1 cellular context compared by ENCODE assay signal in genomic region chr16:22030087-22030812, GRCh38.
TF ChIP-seq lines count a peak whose summit lies in the region.

No MANE protein-coding gene starts in this region.

TF ChIP-seq in HepG2, 621 proteins besides CTCF, POLR2A, EP300 and RAD21 (continued from another document):
- TF ChIP-seq PAXIP1 (CRISPR knock-in tag; conservative IDR thresholded peaks at IDR 0.05) (peak; percentile 29), SP140L (CRISPR knock-in tag; IDR thresholded peaks at IDR 0.05; ENCODE audit: borderline replicate concordance) (0 out of 2 replicates have a peak, but pooled peaks have one; percentile 24), ZMYM4 (CRISPR knock-in tag; IDR thresholded peaks at IDR 0.05) (peak; percentile 18; the same call in 1 of the 2 replicates), SAP130 (CRISPR knock-in tag; IDR thresholded peaks at IDR 0.05; ENCODE audit: low read depth) (0 out of 2 replicates have a peak, but pooled peaks have one; percentile 12), TBP (CRISPR knock-in tag; IDR thresholded peaks at IDR 0.05) (no peak), PRPF4 (IDR thresholded peaks at IDR 0.05; ENCODE audit: low read depth, low read length, poor library complexity, severe bottlenecking) (no peak), ZNF639 (CRISPR knock-in tag; conservative IDR thresholded peaks at IDR 0.05) (no peak), ONECUT2 (CRISPR knock-in tag; IDR thresholded peaks at IDR 0.05) (no peak), ASH2L (IDR thresholded peaks at IDR 0.05; ENCODE audit: insufficient read length, low read depth, low read length) (peak; percentile 41), ZSCAN21 (CRISPR knock-in tag; IDR thresholded peaks at IDR 0.05; ENCODE audit: borderline replicate concordance) (peak; percentile 76; the same call in 1 of the 2 replicates), ATF1 (CRISPR knock-in tag; IDR thresholded peaks at IDR 0.05) (no peak), HINFP (CRISPR knock-in tag; IDR thresholded peaks at IDR 0.05; ENCODE audit: low read depth) (no peak), ZNF337 (CRISPR knock-in tag; IDR thresholded peaks at IDR 0.05; ENCODE audit: borderline replicate concordance, low read depth) (no peak), SRSF9 (IDR thresholded peaks at IDR 0.05; ENCODE audit: borderline replicate concordance, insufficient read depth, low read depth, low read length, poor library complexity, severe bottlenecking) (no peak), NBN (conservative IDR thresholded peaks at IDR 0.05) (no peak), GLMP (CRISPR knock-in tag; IDR thresholded peaks at IDR 0.05; ENCODE audit: borderline replicate concordance) (no peak), HMG20B (CRISPR knock-in tag; conservative IDR thresholded peaks at IDR 0.05) (no peak), MLLT10 (CRISPR knock-in tag; IDR thresholded peaks at IDR 0.05) (no peak), CREB1 (IDR thresholded peaks at IDR 0.05) (no peak), CREB1 (CRISPR knock-in tag; IDR thresholded peaks at IDR 0.05) (no peak), DRAP1 (CRISPR knock-in tag; IDR thresholded peaks at IDR 0.05) (0 out of 2 replicates have a peak, but pooled peaks have one; percentile 11), SALL1 (CRISPR knock-in tag; IDR thresholded peaks at IDR 0.05) (no peak), BCL3 (CRISPR knock-in tag; IDR thresholded peaks at IDR 0.05) (no peak), FOSL2 (CRISPR knock-in tag; IDR thresholded peaks at IDR 0.05) (peak; percentile 52), FOXA3 (CRISPR knock-in tag; IDR thresholded peaks at IDR 0.05) (peak; percentile 36), ZNF160 (CRISPR knock-in tag; IDR thresholded peaks at IDR 0.05) (no peak), NCOA2 (CRISPR knock-in tag; IDR thresholded peaks at IDR 0.05) (peak; percentile 23; the same call in 1 of the 2 replicates), ZNF747 (CRISPR knock-in tag; IDR thresholded peaks at IDR 0.05; ENCODE audit: borderline replicate concordance) (no peak), ZNF788 (CRISPR knock-in tag; IDR thresholded peaks at IDR 0.05; ENCODE audit: borderline replicate concordance) (no peak), MED1 (CRISPR knock-in tag; IDR thresholded peaks at IDR 0.05) (no peak), SOX13 (IDR thresholded peaks at IDR 0.05) (no peak), SOX13 (CRISPR knock-in tag; conservative IDR thresholded peaks at IDR 0.05 in 1 of 2, IDR thresholded peaks at IDR 0.05 in 1 of 2) (0 out of 4 replicates have a peak, but pooled peaks of 1 of the 2 experiments have one; percentile 43), SYNCRIP (IDR thresholded peaks at IDR 0.05; ENCODE audit: insufficient read depth, low read depth, low read length) (no peak), ZNF503 (CRISPR knock-in tag; IDR thresholded peaks at IDR 0.05) (0 out of 2 replicates have a peak, but pooled peaks have one; percentile 3), MXD1 (CRISPR knock-in tag; IDR thresholded peaks at IDR 0.05) (no peak), ZNF75D (CRISPR knock-in tag; IDR thresholded peaks at IDR 0.05; ENCODE audit: borderline replicate concordance) (no peak), ZNF225 (CRISPR knock-in tag; IDR thresholded peaks at IDR 0.05) (no peak), SNAPC5 (CRISPR knock-in tag; IDR thresholded peaks at IDR 0.05; ENCODE audit: borderline replicate concordance) (no peak), KDM1A (CRISPR knock-in tag; IDR thresholded peaks at IDR 0.05) (no peak), CEBPG (CRISPR knock-in tag; IDR thresholded peaks at IDR 0.05) (peak; percentile 92), DMAP1 (CRISPR knock-in tag; IDR thresholded peaks at IDR 0.05) (no peak), ZNF878 (CRISPR knock-in tag; IDR thresholded peaks at IDR 0.05) (no peak), HMG20A (CRISPR knock-in tag; IDR thresholded peaks at IDR 0.05; ENCODE audit: borderline replicate concordance) (peak; percentile 13; the same call in 1 of the 2 replicates), FOXK1 (CRISPR knock-in tag; IDR thresholded peaks at IDR 0.05; ENCODE audit: borderline replicate concordance, low read depth) (no peak), ZNF580 (CRISPR knock-in tag; IDR thresholded peaks at IDR 0.05; ENCODE audit: borderline replicate concordance, low read depth) (no peak), SMAD3 (CRISPR knock-in tag; IDR thresholded peaks at IDR 0.05) (no peak), ZBTB14 (CRISPR knock-in tag; IDR thresholded peaks at IDR 0.05) (no peak), HMGA1 (CRISPR knock-in tag; conservative IDR thresholded peaks at IDR 0.05) (0 out of 2 replicates have a peak, but pooled peaks have one; percentile 89), FOXO1 (CRISPR knock-in tag; IDR thresholded peaks at IDR 0.05) (0 out of 2 replicates have a peak, but pooled peaks have one; percentile 26), PAF1 (CRISPR knock-in tag; IDR thresholded peaks at IDR 0.05) (no peak), IRF1 (CRISPR knock-in tag; IDR thresholded peaks at IDR 0.05; ENCODE audit: low read depth) (no peak), RARA (CRISPR knock-in tag; IDR thresholded peaks at IDR 0.05) (peak; percentile 13; the same call in 1 of the 2 replicates), KMT2A (CRISPR knock-in tag; IDR thresholded peaks at IDR 0.05) (peak; percentile 57; the same call in 1 of the 2 replicates), SOX5 (CRISPR knock-in tag; IDR thresholded peaks at IDR 0.05; ENCODE audit: borderline replicate concordance) (peak; percentile 35; the same call in 1 of the 2 replicates), ETV5 (CRISPR knock-in tag; IDR thresholded peaks at IDR 0.05; ENCODE audit: borderline replicate concordance) (no peak), STAG1 (CRISPR knock-in tag; IDR thresholded peaks at IDR 0.05) (no peak), MXI1 (IDR thresholded peaks at IDR 0.05; ENCODE audit: borderline replicate concordance, low read depth, low read length) (no peak), SP1 (IDR thresholded peaks at IDR 0.05) (no peak), SP1 (CRISPR knock-in tag; IDR thresholded peaks at IDR 0.05) (no peak), ZBTB1 (CRISPR knock-in tag; IDR thresholded peaks at IDR 0.05; ENCODE audit: borderline replicate concordance) (no peak), NFYB (CRISPR knock-in tag; IDR thresholded peaks at IDR 0.05) (no peak), NFATC3 (CRISPR knock-in tag; IDR thresholded peaks at IDR 0.05) (no peak), SNAI1 (CRISPR knock-in tag; IDR thresholded peaks at IDR 0.05; ENCODE audit: borderline replicate concordance) (no peak)
